Comparison of ENCODE assay signal across 16 cellular contexts in the genomic region with DNA sequence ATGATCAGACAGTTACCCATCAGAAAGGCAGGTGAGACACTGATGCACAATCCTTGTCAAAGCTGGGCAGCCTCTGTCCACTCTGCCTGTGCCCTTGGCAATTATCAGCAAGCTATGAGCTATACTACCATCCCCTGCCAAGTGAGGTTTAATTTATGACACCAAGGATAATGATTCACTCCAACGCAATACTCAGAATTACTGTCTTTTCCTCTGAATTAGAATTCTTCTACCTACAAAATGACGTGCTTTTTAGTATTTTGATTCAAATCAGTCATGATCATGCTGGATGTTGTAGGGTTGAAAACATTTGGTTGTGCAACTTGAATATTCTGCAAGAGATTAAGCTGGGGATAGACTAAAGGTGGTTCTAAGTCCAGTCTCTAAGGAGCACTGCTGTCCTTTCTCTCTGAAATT.
DNase-seq lines count a peak whose midpoint lies in the region; ATAC-seq, FAIRE-seq and TF ChIP-seq lines count a peak whose summit lies in the region.
"Had no signal": no experiment of that assay in that cellular context is flagged by ENCODE, and none has a peak within 500 bp of the region (broad histone marks: within the 10 kb centered on the region; RNA-seq: fewer than 3 reads in every experiment).

No MANE protein-coding gene starts in this region.

- H3K36me3 ChIP-seq in MG63, result no peaks in the 10 kb centered on the region
- H3K36me3 ChIP-seq in bronchial epithelial cell (ENCODE audit: control insufficient read depth, insufficient read depth, low read length), result no peaks in the 10 kb centered on the region
- no peaks in the 10 kb centered on the region for H3K36me3 ChIP-seq in lower lobe of right lung

- H3K27me3 ChIP-seq in MG63 (no peaks in the 10 kb centered on the region), bronchial epithelial cell (ENCODE audit: control insufficient read depth, insufficient read depth, low read length) (no peaks in the 10 kb centered on the region), lower lobe of right lung (ENCODE audit: low read depth) (peaks cover 3% of the 10 kb centered on the region)

- no peak for TF ChIP-seq CTCF in bronchial epithelial cell (IDR thresholded peaks at IDR 0.05; ENCODE audit: insufficient read depth, low read length, severe bottlenecking)
- TF ChIP-seq CTCF in omental fat pad (IDR thresholded peaks at IDR 0.05), result no peak
- TF ChIP-seq CTCF in lower lobe of right lung (IDR thresholded peaks at IDR 0.05), result no peak

- DNase-seq in ELR (ENCODE audit: low read depth) (peak; percentile 78), MG63 (peak; percentile 78), bronchial epithelial cell (ENCODE audit: low read depth) (peak; percentile 62), omental fat pad (ENCODE audit: low spot score) (no peak), lower lobe of right lung (no peak), NCI-H1105 (lab: John Stamatoyannopoulos, UW) (no peak)
- DNase-seq: activated CD4-positive, alpha-beta T cell treated with anti-CD3 and anti-CD28 coated beads, Interleukin-2, amount 50 U/mL, for 1 hour; activated CD8-positive, alpha-beta memory T cell treated with anti-CD3 and anti-CD28 coated beads, Interleukin-2, amount 50 U/mL, for 4 hours; activated effector memory CD4-positive, alpha-beta T cell treated with Interleukin-2 at 50 U/mL for 16 hours; DND-41; H7; NCI-H187 treated with DMSO at 0.1 percent for 48 hours; SW 1271 had no signal

- no peak for FAIRE-seq in bronchial epithelial cell (lab: Jason Lieb, UNC)

- H3K4me1 ChIP-seq in lower lobe of right lung, result no peaks in the 10 kb centered on the region

- no peak overlapping the region for H3K4me3 ChIP-seq in MG63
- H3K4me3 ChIP-seq in bronchial epithelial cell (ENCODE audit: low read depth, low read length), result no peak overlapping the region
- H3K4me3 ChIP-seq in lower lobe of right lung, result no peak overlapping the region

- intact Hi-C loops in lower lobe of right lung (cut with DNase I), result no loop called here

- H3K27ac ChIP-seq in lower lobe of right lung, result no peak overlapping the region

- no peaks in the 10 kb centered on the region for H3K9me3 ChIP-seq in MG63
- no peaks in the 10 kb centered on the region for H3K9me3 ChIP-seq in lower lobe of right lung

- ATAC-seq in omental fat pad (ENCODE audit: low FRiP score) (peak; percentile 91), lower lobe of right lung (no peak), HG03460 (IDR thresholded peaks at IDR 0.05; ENCODE audit: unreplicated experiment) (no peak)
- ATAC-seq: left lobe of liver; stimulated activated effector memory CD8-positive, alpha-beta T cell treated with anti-CD3 and anti-CD28 coated beads, Interleukin-12 subunit alpha, Interleukin-12 subunit beta, amount 100 ng/mL, for 72 hours had no signal

Comparison
In these comparisons a context has a peak if more than half of its experiments do, and no peak if none do; other contexts are left out.
1. DNase-seq: peak in ELR (single experiment), MG63 (single experiment) and bronchial epithelial cell (single experiment); none in omental fat pad (single experiment), lower lobe of right lung (single experiment) and NCI-H1105 (single experiment).